ENCODE assay signal across 11 cellular contexts in genomic region chr19:35107541-35107939, GRCh38. TPM values are rescaled to one million over a fixed set of nuclear protein-coding genes. Genes with fewer than 3 reads are reported as not detected.
DNase-seq lines count a peak whose midpoint lies in the region; ATAC-seq lines count a peak whose summit lies in the region.
"Had no signal": no experiment of that assay in that cellular context is flagged by ENCODE, and none has a peak within 500 bp of the region (broad histone marks: within the 10 kb centered on the region; RNA-seq: fewer than 3 reads in every experiment).

No MANE protein-coding gene starts in this region.

- H3K27ac Mint-ChIP-seq in stimulated activated naive CD8-positive, alpha-beta T cell treated with anti-CD3 and anti-CD28 coated beads, Interleukin-15, amount 100 ng/mL, for 72 hours = no peak overlapping the region

- no peaks in the 10 kb centered on the region for H3K4me1 ChIP-seq in mesenchymal stem cell (ENCODE audit: control insufficient read depth, insufficient read depth, low read depth, low read length)

- no peak for ATAC-seq in stimulated activated naive CD8-positive, alpha-beta T cell treated with anti-CD3 and anti-CD28 coated beads, Interleukin-15, Interleukin-2, amounts not matched to agents 100 U/mL and 50 U/mL, for 24 hours
- no peak for ATAC-seq in stimulated activated naive CD8-positive, alpha-beta T cell treated with anti-CD3 and anti-CD28 coated beads, Interleukin-15, amount 100 ng/mL, for 72 hours
- ATAC-seq in HG02870 (IDR thresholded peaks at IDR 0.05; ENCODE audit: unreplicated experiment) = no peak

- H3K18ac ChIP-seq in mesenchymal stem cell (ENCODE audit: low read depth in 1 of 2, low read length in 2 of 2) = no peak overlapping the region

- H3K9me3 Mint-ChIP-seq in stimulated activated naive CD8-positive, alpha-beta T cell treated with anti-CD3 and anti-CD28 coated beads, Interleukin-15, amount 100 ng/mL, for 72 hours = no peaks in the 10 kb centered on the region

- no peaks in the 10 kb centered on the region for H3K79me1 ChIP-seq in mesenchymal stem cell (replicated peaks; ENCODE audit: low read length, poor library complexity, severe bottlenecking)

- no peak overlapping the region for H2BK5ac ChIP-seq in mesenchymal stem cell (ENCODE audit: low read depth, low read length, poor library complexity, severe bottlenecking)

- H4K8ac ChIP-seq in mesenchymal stem cell (ENCODE audit: low read length) = no peak overlapping the region

- H3K27ac ChIP-seq in mesenchymal stem cell (ENCODE audit: low read length, poor library complexity, severe bottlenecking) = no peak overlapping the region
- H3K27ac ChIP-seq: BLaER1 treated with 17β-estradiol and CSF1 and Interleukin-3, amounts not matched to agents 10 nM and 100 nM had no signal

- no peak overlapping the region for H3K23ac ChIP-seq in mesenchymal stem cell (ENCODE audit: low read length in 2 of 2)

- DNase-seq in stimulated activated naive CD8-positive, alpha-beta T cell treated with anti-CD3 and anti-CD28 coated beads, Interleukin-15, Interleukin-2, amounts not matched to agents 100 U/mL and 50 U/mL, for 24 hours = peak; percentile 20
- DNase-seq in stimulated activated naive CD8-positive, alpha-beta T cell treated with anti-CD3 and anti-CD28 coated beads, Interleukin-15, amount 100 ng/mL, for 72 hours = no peak
- DNase-seq in epidermal melanocyte (ENCODE audit: insufficient read length, low spot score) (peak; percentile 98), mesenchymal stem cell (no peak), MV-4-11 (lab: John Stamatoyannopoulos, UW) (no peak), DMS114 treated with DMSO at 0.1 percent for 48 hours (lab: John Stamatoyannopoulos, UW; ENCODE audit: unreplicated experiment) (no peak)
- DNase-seq in activated T-cell treated with anti-CD3 and anti-CD28 coated beads, Interleukin-2, amount 50 U/mL, for 1 hour = no peak
- DNase-seq: activated CD4-positive, alpha-beta T cell treated with anti-CD3 and anti-CD28 coated beads for 1 hour; IMR-90 had no signal

- H3K14ac ChIP-seq in mesenchymal stem cell (ENCODE audit: low read length in 2 of 2) = no peak overlapping the region

- no peak overlapping the region for H2AK5ac ChIP-seq in mesenchymal stem cell (ENCODE audit: low read length, severe bottlenecking)

- H3K27me3 ChIP-seq in mesenchymal stem cell (ENCODE audit: control insufficient read depth in 1 of 2, insufficient read depth in 1 of 2, low read length in 2 of 2) = no peaks in the 10 kb centered on the region
- H3K27me3 ChIP-seq: BLaER1 treated with 17β-estradiol and CSF1 and Interleukin-3, amounts not matched to agents 10 nM and 100 nM had no signal

- H3K9ac ChIP-seq in mesenchymal stem cell (ENCODE audit: low read length) = peak overlapping the region; percentile 51
- H3K9ac ChIP-seq: BLaER1 treated with 17β-estradiol and CSF1 and Interleukin-3, amounts not matched to agents 10 nM and 100 nM had no signal

- no peak overlapping the region for H3K4me3 Mint-ChIP-seq in stimulated activated naive CD8-positive, alpha-beta T cell treated with anti-CD3 and anti-CD28 coated beads, Interleukin-15, amount 100 ng/mL, for 72 hours

- peaks cover 8% of the 10 kb centered on the region for H3K4me1 Mint-ChIP-seq in stimulated activated naive CD8-positive, alpha-beta T cell treated with anti-CD3 and anti-CD28 coated beads, Interleukin-15, amount 100 ng/mL, for 72 hours

- no peak overlapping the region for H3K4me2 ChIP-seq in mesenchymal stem cell (ENCODE audit: low read length, poor library complexity, severe bottlenecking)

- H2BK15ac ChIP-seq in mesenchymal stem cell (ENCODE audit: low read depth, poor library complexity, severe bottlenecking) = no peak overlapping the region

- H2AFZ ChIP-seq in mesenchymal stem cell (ENCODE audit: low read depth, low read length) = no peak overlapping the region

- H2BK12ac ChIP-seq in mesenchymal stem cell (ENCODE audit: low read length in 2 of 2) = no peak overlapping the region

- no peak overlapping the region for H4K91ac ChIP-seq in mesenchymal stem cell (ENCODE audit: low read length)

- H3K4ac ChIP-seq in mesenchymal stem cell (ENCODE audit: low read depth in 1 of 2, low read length in 2 of 2) = no peak overlapping the region

- no peaks in the 10 kb centered on the region for H3K9me3 ChIP-seq in mesenchymal stem cell (ENCODE audit: control insufficient read depth, low read length)

- WGBS in mesenchymal stem cell = 49% methylated on average over 5 of the region's 5 CpGs

- peaks cover 5% of the 10 kb centered on the region for H3K27me3 Mint-ChIP-seq in stimulated activated naive CD8-positive, alpha-beta T cell treated with anti-CD3 and anti-CD28 coated beads, Interleukin-15, amount 100 ng/mL, for 72 hours

- H3K36me3 ChIP-seq in mesenchymal stem cell (ENCODE audit: control insufficient read depth in 1 of 2, insufficient read depth in 2 of 2, low read depth in 1 of 2, low read length in 2 of 2) = no peaks in the 10 kb centered on the region
- H3K36me3 ChIP-seq: BLaER1 treated with 17β-estradiol and CSF1 and Interleukin-3, amounts not matched to agents 10 nM and 100 nM had no signal

- H3K4me3 ChIP-seq in mesenchymal stem cell (ENCODE audit: insufficient read depth in 1 of 2, low read depth in 1 of 2, low read length in 2 of 2) = no peak overlapping the region
- H3K4me3 ChIP-seq: BLaER1 treated with 17β-estradiol and CSF1 and Interleukin-3, amounts not matched to agents 10 nM and 100 nM had no signal

- no peak overlapping the region for H2BK120ac ChIP-seq in mesenchymal stem cell (ENCODE audit: low read depth, low read length)

RNA-seq across cellular contexts. Expression of gene FXYD3, which starts 8.1 kb away (rescaled TPM):
- polyA plus RNA-seq in mesenchymal stem cell (2013, experiment 1 of 2) = not detected
- not detected for polyA plus RNA-seq in mesenchymal stem cell (2013, experiment 2 of 2)
- polyA plus RNA-seq: IMR-90 had no signal

RNA-seq across cellular contexts. Expression of gene LGI4, which starts 27.3 kb away (rescaled TPM):
- 0.15 TPM for polyA plus RNA-seq in mesenchymal stem cell (2013, experiment 1 of 2)
- 0.11 TPM for polyA plus RNA-seq in mesenchymal stem cell (2013, experiment 2 of 2)

RNA-seq across cellular contexts. Expression of gene FXYD1, which starts 31.1 kb away (rescaled TPM):
- polyA plus RNA-seq in mesenchymal stem cell (2013, experiment 1 of 2) = 0.33 TPM
- polyA plus RNA-seq in mesenchymal stem cell (2013, experiment 2 of 2) = 0.33 TPM

RNA-seq across cellular contexts. Expression of gene FXYD7, which starts 35.5 kb away (rescaled TPM):
- 0.07 TPM for polyA plus RNA-seq in mesenchymal stem cell (2013, experiment 1 of 2)
- polyA plus RNA-seq in mesenchymal stem cell (2013, experiment 2 of 2) = not detected

RNA-seq across cellular contexts. Expression of gene FXYD5, which starts 47.0 kb away (rescaled TPM):
- 248 TPM for polyA plus RNA-seq in mesenchymal stem cell (2013, experiment 1 of 2)
- polyA plus RNA-seq in mesenchymal stem cell (2013, experiment 2 of 2) = 237 TPM

Comparison
In these comparisons a context has a peak if more than half of its experiments do, and no peak if none do; other contexts are left out.
1. DNase-seq: peak in stimulated activated naive CD8-positive, alpha-beta T cell treated with anti-CD3 and anti-CD28 coated beads, Interleukin-15, Interleukin-2, amounts not matched to agents 100 U/mL and 50 U/mL, for 24 hours (single experiment) and epidermal melanocyte (single experiment); none in stimulated activated naive CD8-positive, alpha-beta T cell treated with anti-CD3 and anti-CD28 coated beads, Interleukin-15, amount 100 ng/mL, for 72 hours (0 of 2), mesenchymal stem cell (single experiment), activated T-cell treated with anti-CD3 and anti-CD28 coated beads, Interleukin-2, amount 50 U/mL, for 1 hour (single experiment), MV-4-11 (single experiment) and DMS114 treated with DMSO at 0.1 percent for 48 hours (single experiment).